1 cellular context compared by ENCODE assay signal in the genomic region with DNA sequence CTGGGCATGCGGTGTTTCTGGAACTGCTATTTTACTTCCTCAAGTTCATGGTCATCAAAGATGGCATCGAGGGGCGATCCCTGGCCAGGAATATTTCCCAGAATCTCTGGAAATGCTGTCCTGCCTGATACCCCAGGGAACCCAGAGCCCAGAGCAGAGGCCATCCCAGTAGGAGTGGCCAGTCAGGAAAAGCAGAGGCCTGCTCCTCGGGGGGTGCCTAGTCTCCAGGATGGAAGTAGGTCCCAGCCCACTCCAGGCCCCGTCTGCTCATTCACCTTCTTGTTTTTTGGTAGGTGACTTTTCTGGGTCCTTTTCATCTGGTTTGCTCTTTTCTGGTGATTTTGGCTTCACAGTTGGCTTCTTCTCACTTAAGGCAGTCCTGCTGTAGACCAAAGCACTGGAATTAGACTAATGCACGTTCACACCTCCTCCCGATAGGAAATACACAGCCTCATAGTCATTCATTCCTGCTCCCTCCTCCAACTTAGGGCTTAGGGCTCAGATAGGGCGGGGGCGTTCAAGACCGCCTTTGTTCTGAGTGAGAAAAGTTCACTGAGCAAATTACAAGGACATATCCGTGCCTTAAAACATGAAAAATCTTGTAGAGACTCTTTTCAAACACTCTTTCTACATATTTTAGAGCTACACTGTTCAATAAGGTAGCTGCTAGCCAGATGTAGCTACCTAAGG.
TF ChIP-seq lines count a peak whose summit lies in the region.

No MANE protein-coding gene starts in this region.

TF ChIP-seq in GM23338, 12 proteins besides CTCF, POLR2A, EP300 and RAD21 (continued from another document):
- TF ChIP-seq, protein P1, sequence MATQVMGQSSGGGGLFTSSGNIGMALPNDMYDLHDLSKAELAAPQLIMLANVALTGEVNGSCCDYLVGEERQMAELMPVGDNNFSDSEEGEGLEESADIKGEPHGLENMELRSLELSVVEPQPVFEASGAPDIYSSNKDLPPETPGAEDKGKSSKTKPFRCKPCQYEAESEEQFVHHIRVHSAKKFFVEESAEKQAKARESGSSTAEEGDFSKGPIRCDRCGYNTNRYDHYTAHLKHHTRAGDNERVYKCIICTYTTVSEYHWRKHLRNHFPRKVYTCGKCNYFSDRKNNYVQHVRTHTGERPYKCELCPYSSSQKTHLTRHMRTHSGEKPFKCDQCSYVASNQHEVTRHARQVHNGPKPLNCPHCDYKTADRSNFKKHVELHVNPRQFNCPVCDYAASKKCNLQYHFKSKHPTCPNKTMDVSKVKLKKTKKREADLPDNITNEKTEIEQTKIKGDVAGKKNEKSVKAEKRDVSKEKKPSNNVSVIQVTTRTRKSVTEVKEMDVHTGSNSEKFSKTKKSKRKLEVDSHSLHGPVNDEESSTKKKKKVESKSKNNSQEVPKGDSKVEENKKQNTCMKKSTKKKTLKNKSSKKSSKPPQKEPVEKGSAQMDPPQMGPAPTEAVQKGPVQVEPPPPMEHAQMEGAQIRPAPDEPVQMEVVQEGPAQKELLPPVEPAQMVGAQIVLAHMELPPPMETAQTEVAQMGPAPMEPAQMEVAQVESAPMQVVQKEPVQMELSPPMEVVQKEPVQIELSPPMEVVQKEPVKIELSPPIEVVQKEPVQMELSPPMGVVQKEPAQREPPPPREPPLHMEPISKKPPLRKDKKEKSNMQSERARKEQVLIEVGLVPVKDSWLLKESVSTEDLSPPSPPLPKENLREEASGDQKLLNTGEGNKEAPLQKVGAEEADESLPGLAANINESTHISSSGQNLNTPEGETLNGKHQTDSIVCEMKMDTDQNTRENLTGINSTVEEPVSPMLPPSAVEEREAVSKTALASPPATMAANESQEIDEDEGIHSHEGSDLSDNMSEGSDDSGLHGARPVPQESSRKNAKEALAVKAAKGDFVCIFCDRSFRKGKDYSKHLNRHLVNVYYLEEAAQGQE (IDR thresholded peaks at IDR 0.05; ENCODE audit: unreplicated experiment), result no peak
- TF ChIP-seq, protein P2, sequence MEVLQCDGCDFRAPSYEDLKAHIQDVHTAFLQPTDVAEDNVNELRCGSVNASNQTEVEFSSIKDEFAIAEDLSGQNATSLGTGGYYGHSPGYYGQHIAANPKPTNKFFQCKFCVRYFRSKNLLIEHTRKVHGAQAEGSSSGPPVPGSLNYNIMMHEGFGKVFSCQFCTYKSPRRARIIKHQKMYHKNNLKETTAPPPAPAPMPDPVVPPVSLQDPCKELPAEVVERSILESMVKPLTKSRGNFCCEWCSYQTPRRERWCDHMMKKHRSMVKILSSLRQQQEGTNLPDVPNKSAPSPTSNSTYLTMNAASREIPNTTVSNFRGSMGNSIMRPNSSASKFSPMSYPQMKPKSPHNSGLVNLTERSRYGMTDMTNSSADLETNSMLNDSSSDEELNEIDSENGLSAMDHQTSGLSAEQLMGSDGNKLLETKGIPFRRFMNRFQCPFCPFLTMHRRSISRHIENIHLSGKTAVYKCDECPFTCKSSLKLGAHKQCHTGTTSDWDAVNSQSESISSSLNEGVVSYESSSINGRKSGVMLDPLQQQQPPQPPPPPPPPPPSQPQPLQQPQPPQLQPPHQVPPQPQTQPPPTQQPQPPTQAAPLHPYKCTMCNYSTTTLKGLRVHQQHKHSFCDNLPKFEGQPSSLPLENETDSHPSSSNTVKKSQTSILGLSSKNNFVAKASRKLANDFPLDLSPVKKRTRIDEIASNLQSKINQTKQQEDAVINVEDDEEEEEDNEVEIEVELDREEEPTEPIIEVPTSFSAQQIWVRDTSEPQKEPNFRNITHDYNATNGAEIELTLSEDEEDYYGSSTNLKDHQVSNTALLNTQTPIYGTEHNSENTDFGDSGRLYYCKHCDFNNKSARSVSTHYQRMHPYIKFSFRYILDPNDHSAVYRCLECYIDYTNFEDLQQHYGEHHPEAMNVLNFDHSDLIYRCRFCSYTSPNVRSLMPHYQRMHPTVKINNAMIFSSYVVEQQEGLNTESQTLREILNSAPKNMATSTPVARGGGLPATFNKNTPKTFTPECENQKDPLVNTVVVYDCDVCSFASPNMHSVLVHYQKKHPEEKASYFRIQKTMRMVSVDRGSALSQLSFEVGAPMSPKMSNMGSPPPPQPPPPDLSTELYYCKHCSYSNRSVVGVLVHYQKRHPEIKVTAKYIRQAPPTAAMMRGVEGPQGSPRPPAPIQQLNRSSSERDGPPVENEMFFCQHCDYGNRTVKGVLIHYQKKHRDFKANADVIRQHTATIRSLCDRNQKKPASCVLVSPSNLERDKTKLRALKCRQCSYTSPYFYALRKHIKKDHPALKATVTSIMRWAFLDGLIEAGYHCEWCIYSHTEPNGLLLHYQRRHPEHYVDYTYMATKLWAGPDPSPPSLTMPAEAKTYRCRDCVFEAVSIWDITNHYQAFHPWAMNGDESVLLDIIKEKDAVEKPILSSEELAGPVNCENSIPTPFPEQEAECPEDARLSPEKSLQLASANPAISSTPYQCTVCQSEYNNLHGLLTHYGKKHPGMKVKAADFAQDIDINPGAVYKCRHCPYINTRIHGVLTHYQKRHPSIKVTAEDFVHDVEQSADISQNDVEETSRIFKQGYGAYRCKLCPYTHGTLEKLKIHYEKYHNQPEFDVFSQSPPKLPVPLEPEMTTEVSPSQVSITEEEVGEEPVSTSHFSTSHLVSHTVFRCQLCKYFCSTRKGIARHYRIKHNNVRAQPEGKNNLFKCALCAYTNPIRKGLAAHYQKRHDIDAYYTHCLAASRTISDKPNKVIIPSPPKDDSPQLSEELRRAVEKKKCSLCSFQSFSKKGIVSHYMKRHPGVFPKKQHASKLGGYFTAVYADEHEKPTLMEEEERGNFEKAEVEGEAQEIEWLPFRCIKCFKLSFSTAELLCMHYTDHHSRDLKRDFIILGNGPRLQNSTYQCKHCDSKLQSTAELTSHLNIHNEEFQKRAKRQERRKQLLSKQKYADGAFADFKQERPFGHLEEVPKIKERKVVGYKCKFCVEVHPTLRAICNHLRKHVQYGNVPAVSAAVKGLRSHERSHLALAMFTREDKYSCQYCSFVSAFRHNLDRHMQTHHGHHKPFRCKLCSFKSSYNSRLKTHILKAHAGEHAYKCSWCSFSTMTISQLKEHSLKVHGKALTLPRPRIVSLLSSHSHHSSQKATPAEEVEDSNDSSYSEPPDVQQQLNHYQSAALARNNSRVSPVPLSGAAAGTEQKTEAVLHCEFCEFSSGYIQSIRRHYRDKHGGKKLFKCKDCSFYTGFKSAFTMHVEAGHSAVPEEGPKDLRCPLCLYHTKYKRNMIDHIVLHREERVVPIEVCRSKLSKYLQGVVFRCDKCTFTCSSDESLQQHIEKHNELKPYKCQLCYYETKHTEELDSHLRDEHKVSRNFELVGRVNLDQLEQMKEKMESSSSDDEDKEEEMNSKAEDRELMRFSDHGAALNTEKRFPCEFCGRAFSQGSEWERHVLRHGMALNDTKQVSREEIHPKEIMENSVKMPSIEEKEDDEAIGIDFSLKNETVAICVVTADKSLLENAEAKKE (CRISPR knock-in tag; IDR thresholded peaks at IDR 0.05), result no peak
- TF ChIP-seq JUNB (IDR thresholded peaks at IDR 0.05; ENCODE audit: unreplicated experiment), result no peak
- no peak for TF ChIP-seq NANOG (IDR thresholded peaks at IDR 0.05; ENCODE audit: borderline replicate concordance)
- no peak for TF ChIP-seq ZNF114 (CRISPR knock-in tag; IDR thresholded peaks at IDR 0.05)
- TF ChIP-seq EZH2 (IDR thresholded peaks at IDR 0.05; ENCODE audit: low read depth, unreplicated experiment), result no peak
- no peak for TF ChIP-seq POLR2AphosphoS5 (IDR thresholded peaks at IDR 0.05; ENCODE audit: low read depth)
- TF ChIP-seq ZNF331 (CRISPR knock-in tag; IDR thresholded peaks at IDR 0.05; ENCODE audit: low read depth), result no peak
- TF ChIP-seq EZH2phosphoT487 (IDR thresholded peaks at IDR 0.05; ENCODE audit: unreplicated experiment), result no peak
TF ChIP-seq in GM23338: peak in this region for 0.
